Comparison of ENCODE assay signal across 8 cellular contexts in genomic region chr3:126982125-126982521, GRCh38. TPM values are rescaled to one million over a fixed set of nuclear protein-coding genes. Genes with fewer than 3 reads are reported as not detected.
A peak's percentile ranks its signal among the peaks of the same experiment; 100 is the strongest.
DNase-seq lines count a peak whose midpoint lies in the region; ATAC-seq and TF ChIP-seq lines count a peak whose summit lies in the region.

No MANE protein-coding gene starts in this region.

- TF ChIP-seq CTCF in AG10803 (conservative IDR thresholded peaks at IDR 0.05; ENCODE audit: low read length): no peak
- TF ChIP-seq CTCF in ovary (IDR thresholded peaks at IDR 0.05): no peak

- H3K36me3 ChIP-seq in esophagus (ENCODE audit: control insufficient read depth in 2 of 2, insufficient read depth in 2 of 2, low read length in 1 of 2): no peaks in the 10 kb centered on the region
- H3K36me3 ChIP-seq in ovary: no peaks in the 10 kb centered on the region
- H3K36me3 ChIP-seq in aorta (ENCODE audit: control insufficient read depth in 1 of 2, insufficient read depth in 2 of 2, low read length in 1 of 2): no peaks in the 10 kb centered on the region

- H3K4me3 ChIP-seq in AG10803 (ENCODE audit: low read length) (peak overlapping the region; percentile 60), esophagus (ENCODE audit: low read depth in 1 of 2, low read length in 2 of 2) (peak overlapping the region; percentile 56 to 79), ovary (peak overlapping the region; percentile 47), aorta (ENCODE audit: low read length in 2 of 2) (no peak overlapping the region)

- H3K9me3 ChIP-seq in esophagus (ENCODE audit: control insufficient read depth in 2 of 2, insufficient read depth in 1 of 2, low read depth in 1 of 2, low read length in 1 of 2) (no peaks in the 10 kb centered on the region), ovary (no peaks in the 10 kb centered on the region), aorta (ENCODE audit: control insufficient read depth, low read length) (no peaks in the 10 kb centered on the region)

- WGBS in esophagus, 2 donors: 3 to 4% methylated on average over 13 of the region's 13 CpGs
- 3 to 8% (median 5%) methylated on average over 13 of the region's 13 CpGs for WGBS in ovary, 3 donors
- WGBS in aorta, 2 donors: 9 to 12% methylated on average over 13 of the region's 13 CpGs

- H3K4me1 ChIP-seq in esophagus (ENCODE audit: control insufficient read depth in 2 of 2, insufficient read depth in 2 of 2, low read length in 1 of 2) (peaks cover 15 to 24% of the 10 kb centered on the region in 2 donors), ovary (ENCODE audit: insufficient read depth) (peaks cover 15% of the 10 kb centered on the region), aorta (ENCODE audit: control insufficient read depth in 1 of 2, insufficient read depth in 2 of 2, low read length in 2 of 2) (no peaks in the 10 kb centered on the region)

- peak overlapping the region in 1 of 2 donors; percentile 63 for H3K27ac ChIP-seq in esophagus (ENCODE audit: low read depth in 2 of 2, low read length in 1 of 2)
- H3K27ac ChIP-seq in ovary: no peak overlapping the region
- H3K27ac ChIP-seq in aorta (ENCODE audit: low read depth in 1 of 2, low read length in 2 of 2): no peak overlapping the region

- intact Hi-C loops in ovary (cut with DNase I) (loop anchor here (2.0 to 10.0 kb wide), 8 partner anchors 229 to 475 kb away; no protein-coding TSS in a partner anchor), aorta (cut with DNase I) (loop anchor here (2.0 to 10.0 kb wide), 7 partner anchors 60 to 565 kb away; no protein-coding TSS in a partner anchor)

- H3K27me3 ChIP-seq in esophagus (ENCODE audit: control insufficient read depth in 1 of 2, insufficient read depth in 2 of 2, low read length in 2 of 2) (no peaks in the 10 kb centered on the region), ovary (no peaks in the 10 kb centered on the region), aorta (ENCODE audit: control insufficient read depth in 1 of 2, insufficient read depth in 2 of 2, low read length in 1 of 2) (no peaks in the 10 kb centered on the region)

- no peak for TF ChIP-seq POLR2A in ovary (IDR thresholded peaks at IDR 0.05)

- no peak for TF ChIP-seq EP300 in ovary (IDR thresholded peaks at IDR 0.05)

- DNase-seq in AG10803 (ENCODE audit: low read depth) (peak; percentile 23), ovary (peak in 1 of 5 donors; percentile 47), aorta (no peak), NCI-H1048 (lab: John Stamatoyannopoulos, UW) (no peak)

- ATAC-seq in GM19328 (IDR thresholded peaks at IDR 0.05; ENCODE audit: unreplicated experiment) (peak; percentile 17), HG03432 (IDR thresholded peaks at IDR 0.05; ENCODE audit: unreplicated experiment) (peak; percentile 34), aorta (ENCODE audit: low FRiP score) (peak; percentile 3)
- peak; percentile 47 to 49 for ATAC-seq in activated CD4-positive, CD25-positive, alpha-beta regulatory T cell treated with anti-CD3 and anti-CD28 coated beads, Interleukin-2, amount 50 U/mL, for 24 hours

RNA-seq across cellular contexts. Expression of gene PLXNA1, which starts 0.8 kb away (rescaled TPM):
- polyA plus RNA-seq in esophagus (10 to 100 TPM in 1 of 2 donors, 1 to 10 TPM in 1; 7.9 to 13.6 TPM), ovary (10 to 100 TPM in 1 of 2 donors, 1 to 10 TPM in 1; 9.2 to 10.6 TPM), aorta (10 to 100 TPM in 1 of 2 donors, 1 to 10 TPM in 1; 6.0 to 13.9 TPM)
- total RNA-seq in ovary (10 to 100 TPM; 13.8 to 47.2 (median 27.6) TPM), aorta (10 to 100 TPM; 28.7 to 51.3 TPM)

Comparison
In these comparisons a context has a peak if more than half of its experiments do, and no peak if none do; other contexts are left out.
1. H3K4me3 ChIP-seq: peak in AG10803 (single experiment), esophagus (2 of 2) and ovary (single experiment); none in aorta (0 of 2).
2. Peak in every context shown above with its lines, with median percentiles within 50 percentile points of each other: ATAC-seq.